In the genomic region with DNA sequence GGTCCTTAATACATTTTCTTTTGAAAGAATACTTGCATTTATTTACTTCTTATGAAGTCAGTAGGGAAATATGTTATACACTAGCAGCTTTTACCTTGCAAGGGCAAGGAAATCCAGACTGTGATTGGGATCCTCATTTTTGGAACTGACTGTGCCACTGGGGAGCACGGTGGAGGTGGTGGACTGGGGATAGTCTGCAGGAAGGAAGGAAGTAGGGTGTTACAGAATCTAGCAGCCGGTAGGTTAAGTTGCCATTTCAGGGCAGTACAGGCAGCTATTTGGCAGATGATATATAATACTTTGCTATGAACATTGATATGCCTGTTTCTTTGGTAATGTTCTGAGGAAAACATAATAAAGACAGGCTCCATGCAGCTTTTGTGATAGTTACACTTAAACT, we compare ENCODE assay signal across 13 cellular contexts.
"Had no signal": no experiment of that assay in that cellular context is flagged by ENCODE, and none has a peak within 500 bp of the region (broad histone marks: within the 10 kb centered on the region; RNA-seq: fewer than 3 reads in every experiment).

No MANE protein-coding gene starts in this region.

- H3K4me3 ChIP-seq: breast epithelium, esophagus squamous epithelium, mucosa of descending colon, prostate gland, sigmoid colon had no signal

- H3K27ac ChIP-seq: breast epithelium, esophagus squamous epithelium, prostate gland, sigmoid colon had no signal

- ATAC-seq: mucosa of descending colon; stimulated activated naive B cell treated with anti-CD40 and anti-IgM and Interleukin-4, amounts not matched to agents 10 μg/mL and 1 μg/mL and 100 μg/mL, for 72 hours had no signal

- H3K27me3 ChIP-seq: breast epithelium, esophagus squamous epithelium, sigmoid colon had no signal

- H3K9me3 ChIP-seq: breast epithelium, esophagus squamous epithelium, mucosa of descending colon, prostate gland, sigmoid colon had no signal

- DNase-seq: activated CD4-positive, CD25-positive, alpha-beta regulatory T cell; activated effector memory CD4-positive, alpha-beta T cell treated with anti-CD3 and anti-CD28 coated beads, Interleukin-2, amount 50 U/mL, for 16 hours; activated T-cell treated with anti-CD3 and anti-CD28 coated beads, Interleukin-2, amount 50 U/mL, for 1 hour; aorta; esophagus squamous epithelium; glutamatergic neuron; mucosa of descending colon; occipital lobe; sigmoid colon; stimulated activated CD4-positive, alpha-beta T cell treated with anti-CD3 and anti-CD28 coated beads, Interleukin-2, amount 100 ng/mL, for 24 hours; stimulated activated naive B cell treated with anti-CD40 and anti-IgM and Interleukin-4, amounts not matched to agents 10 μg/mL and 1 μg/mL and 100 μg/mL, for 72 hours had no signal

- H3K4me1 ChIP-seq: breast epithelium, esophagus squamous epithelium, prostate gland, sigmoid colon had no signal
